In genomic region chr2:232927041-232927792, GRCh38 we compare ENCODE assay signal across 8 cellular contexts. TPM values are rescaled to one million over a fixed set of nuclear protein-coding genes. Genes with fewer than 3 reads are reported as not detected.
A peak's percentile ranks its signal among the peaks of the same experiment; 100 is the strongest.
DNase-seq lines count a peak whose midpoint lies in the region; ATAC-seq lines count a peak whose summit lies in the region.

No MANE protein-coding gene starts in this region.

- no peaks in the 10 kb centered on the region for H3F3A ChIP-seq in GM23248 (ENCODE audit: insufficient read depth)

- peaks cover 10% of the 10 kb centered on the region for H3K4me1 Mint-ChIP-seq in activated CD4-positive, alpha-beta memory T cell treated with anti-CD3 and anti-CD28 coated beads, Interleukin-2, amount 10 ng/mL, durations not matched to agents 7 days and 5 days

- H3K4me1 ChIP-seq in GM23248 (ENCODE audit: insufficient read depth) (no peaks in the 10 kb centered on the region), right cardiac atrium (ENCODE audit: control insufficient read depth, insufficient read depth, low read length) (peaks cover 3% of the 10 kb centered on the region), skeletal muscle tissue (ENCODE audit: control insufficient read depth in 3 of 3, insufficient read depth in 3 of 3, low read length in 3 of 3) (peaks cover 10 to 16% (median 13%) of the 10 kb centered on the region in 3 donors)

- peak overlapping the region; percentile 49 for H3K4me3 Mint-ChIP-seq in activated CD4-positive, alpha-beta memory T cell treated with anti-CD3 and anti-CD28 coated beads, Interleukin-2, amount 10 ng/mL, durations not matched to agents 7 days and 5 days

- H3K36me3 ChIP-seq in GM23248 (ENCODE audit: low read depth) (no peaks in the 10 kb centered on the region), skeletal muscle tissue (ENCODE audit: control insufficient read depth in 3 of 3, insufficient read depth in 3 of 3, low read length in 3 of 3) (no peaks in the 10 kb centered on the region)

- peaks cover 67% of the 10 kb centered on the region for H3K27me3 Mint-ChIP-seq in activated CD4-positive, alpha-beta memory T cell treated with anti-CD3 and anti-CD28 coated beads, Interleukin-2, amount 10 ng/mL, durations not matched to agents 7 days and 5 days

- in situ Hi-C loops in GM23248 (cut with MboI), result no loop called here

- H3K9ac ChIP-seq in GM23248, result no peak overlapping the region
- no peak overlapping the region for H3K9ac ChIP-seq in skeletal muscle tissue (ENCODE audit: low read depth in 1 of 3, low read length in 3 of 3)

- ATAC-seq in right cardiac atrium, result peak; percentile 47 to 92

- peaks cover 2% of the 10 kb centered on the region for H3K36me3 Mint-ChIP-seq in activated CD4-positive, alpha-beta memory T cell treated with anti-CD3 and anti-CD28 coated beads, Interleukin-2, amount 10 ng/mL, durations not matched to agents 7 days and 5 days (ENCODE audit: low read depth)

- CTCF ChIA-PET in activated CD4-positive, alpha-beta memory T cell treated with anti-CD3 and anti-CD28 coated beads, Interleukin-2, amount 10 ng/mL, durations not matched to agents 7 days and 5 days (lab: Charles Lee), result interaction anchor here (0.7 kb wide), 1 partner anchor 1409 kb away, joined by 3 read pairs; no protein-coding TSS in a partner anchor

- H3K27ac Mint-ChIP-seq in activated CD4-positive, alpha-beta memory T cell treated with anti-CD3 and anti-CD28 coated beads, Interleukin-2, amount 10 ng/mL, durations not matched to agents 7 days and 5 days, result no peak overlapping the region

- intact Hi-C loops in right cardiac atrium (cut with DNase I), result no loop called here

- no peak overlapping the region for H3K27ac ChIP-seq in GM23248
- no peak overlapping the region for H3K27ac ChIP-seq in right cardiac atrium (ENCODE audit: low read length)
- no peak overlapping the region for H3K27ac ChIP-seq in skeletal muscle tissue (ENCODE audit: low read depth, low read length)

- H3K27me3 ChIP-seq in GM23248 (replicated peaks; ENCODE audit: insufficient read depth) (peaks cover 53% of the 10 kb centered on the region), right cardiac atrium (ENCODE audit: control insufficient read depth, insufficient read depth) (no peaks in the 10 kb centered on the region), skeletal muscle tissue (ENCODE audit: control insufficient read depth in 3 of 3, insufficient read depth in 3 of 3, low read length in 3 of 3) (peaks cover 33 to 51% (median 40%) of the 10 kb centered on the region in 3 donors)

- WGBS in GM23248 (ENCODE audit: low coverage in 1 of 2, low lambda C conversion rate in 2 of 2, missing lambda C conversion rate in 2 of 2), 2 experiments, result 3% methylated on average over 38 to 49 of the region's 76 CpGs
- WGBS in right cardiac atrium, result 1% methylated on average over 76 of the region's 76 CpGs

- H3K79me2 ChIP-seq in GM23248 (ENCODE audit: insufficient read depth), result no peaks in the 10 kb centered on the region

- H3K9me3 Mint-ChIP-seq in activated CD4-positive, alpha-beta memory T cell treated with anti-CD3 and anti-CD28 coated beads, Interleukin-2, amount 10 ng/mL, durations not matched to agents 7 days and 5 days, result no peaks in the 10 kb centered on the region

- H3K9me3 ChIP-seq in GM23248 (ENCODE audit: low read depth) (no peaks in the 10 kb centered on the region), right cardiac atrium (ENCODE audit: control insufficient read depth, low read length) (no peaks in the 10 kb centered on the region), skeletal muscle tissue (ENCODE audit: control insufficient read depth in 3 of 3, low read length in 3 of 3) (no peaks in the 10 kb centered on the region)

- H3K4me3 ChIP-seq in GM23248, result peak overlapping the region; percentile 35; the same call in 1 of the 2 replicates
- H3K4me3 ChIP-seq in right cardiac atrium (ENCODE audit: low read length), result peak overlapping the region; percentile 73
- H3K4me3 ChIP-seq in skeletal muscle tissue (ENCODE audit: low read length in 3 of 3), result peak overlapping the region in 2 of 3 donors; percentile 13 to 38

- DNase-seq in GM23248 (peak; percentile 35), right cardiac atrium (peak; percentile 65 to 70 (median 69)), UCSD-AML1 (lab: John Stamatoyannopoulos, UW; ENCODE audit: unreplicated experiment) (no peak), AML-193 (lab: John Stamatoyannopoulos, UW) (no peak), NCI-H2196 (lab: John Stamatoyannopoulos, UW; ENCODE audit: unreplicated experiment) (no peak), HUDEP-2 (lab: John Stamatoyannopoulos, UW; ENCODE audit: unreplicated experiment in 76 of 76) (no peak)
- peak; percentile 29 for DNase-seq in activated CD4-positive, alpha-beta memory T cell treated with anti-CD3 and anti-CD28 coated beads, Interleukin-2, amount 10 ng/mL, durations not matched to agents 7 days and 5 days

- H4K20me1 ChIP-seq in GM23248 (ENCODE audit: insufficient read depth), result no peaks in the 10 kb centered on the region

- no peaks in the 10 kb centered on the region for H3K9me2 ChIP-seq in GM23248 (ENCODE audit: insufficient read depth)

- POLR2A ChIA-PET in activated CD4-positive, alpha-beta memory T cell treated with anti-CD3 and anti-CD28 coated beads, Interleukin-2, amount 10 ng/mL, durations not matched to agents 7 days and 5 days (lab: Charles Lee), result no interaction called here

- no peak overlapping the region for H3K4me2 ChIP-seq in GM23248 (ENCODE audit: unreplicated experiment)

- no peak overlapping the region for H2AFZ ChIP-seq in GM23248

RNA-seq across cellular contexts. Expression of gene SNORC, which starts 57.2 kb away (rescaled TPM):
- total RNA-seq in GM23248 (2014; rRNA removed; shearing (Covaris generic)), result 0.63 TPM in 1 of 2 replicates, not detected in the other
- polyA plus RNA-seq in GM23248 (2016; fragmentation: Nextera tagmentation; extraction: Ambion mirVana) (0.39 TPM in 1 of 2 replicates, not detected in the other), right cardiac atrium (0.59 TPM)
- total RNA-seq in activated CD4-positive, alpha-beta memory T cell treated with anti-CD3 and anti-CD28 coated beads, Interleukin-2, amount 10 ng/mL, durations not matched to agents 7 days and 5 days, result 1 to 10 TPM; 1.3 to 1.9 TPM
- total RNA-seq in right cardiac atrium (1 to 10 TPM in 3 of 4 donors, under 1 TPM in 1; 0.86 to 1.9 (median 1.3) TPM), skeletal muscle tissue (under 0.01 TPM)

Comparison
In these comparisons a context has a peak if more than half of its experiments do, and no peak if none do; other contexts are left out.
1. DNase-seq: peak in GM23248 (single experiment), activated CD4-positive, alpha-beta memory T cell treated with anti-CD3 and anti-CD28 coated beads, Interleukin-2, amount 10 ng/mL, durations not matched to agents 7 days and 5 days (single experiment) and right cardiac atrium (3 of 3); none in UCSD-AML1 (single experiment), AML-193 (0 of 2), NCI-H2196 (single experiment) and HUDEP-2 (0 of 76).
2. Peak in every context shown above with its lines, with median percentiles within 50 percentile points of each other: H3K4me3 ChIP-seq.